1 cellular context compared by ENCODE assay signal in the genomic region with DNA sequence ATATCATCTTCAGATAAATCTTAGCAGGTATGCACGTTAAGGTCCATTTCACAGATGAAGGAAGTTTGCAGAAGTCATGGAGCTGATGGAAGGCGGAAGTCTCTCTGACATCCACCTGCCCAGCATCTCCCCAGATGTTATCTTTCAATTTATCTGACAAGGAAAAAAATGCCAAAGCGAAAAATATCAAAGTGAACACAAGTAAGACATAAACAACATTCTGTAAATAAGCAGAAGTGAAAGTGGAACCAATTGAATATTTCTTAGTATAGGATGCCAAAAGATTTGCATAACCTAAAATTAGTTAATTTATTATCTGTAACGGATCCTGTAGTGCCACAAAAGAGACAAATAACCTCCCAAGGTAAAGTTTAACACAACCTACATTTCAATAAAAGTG.
TF ChIP-seq lines count a peak whose summit lies in the region.

No MANE protein-coding gene starts in this region.

TF ChIP-seq in GM12878, 131 proteins besides CTCF, POLR2A, EP300 and RAD21 (continued from another document):
- TF ChIP-seq CEBPZ (IDR thresholded peaks at IDR 0.05; ENCODE audit: low read depth, low read length): no peak
- peak; percentile 32; the same call in 1 of the 2 replicates for TF ChIP-seq CBX5 (IDR thresholded peaks at IDR 0.05; ENCODE audit: low read depth)
